10 cellular contexts compared by ENCODE assay signal in the genomic region with DNA sequence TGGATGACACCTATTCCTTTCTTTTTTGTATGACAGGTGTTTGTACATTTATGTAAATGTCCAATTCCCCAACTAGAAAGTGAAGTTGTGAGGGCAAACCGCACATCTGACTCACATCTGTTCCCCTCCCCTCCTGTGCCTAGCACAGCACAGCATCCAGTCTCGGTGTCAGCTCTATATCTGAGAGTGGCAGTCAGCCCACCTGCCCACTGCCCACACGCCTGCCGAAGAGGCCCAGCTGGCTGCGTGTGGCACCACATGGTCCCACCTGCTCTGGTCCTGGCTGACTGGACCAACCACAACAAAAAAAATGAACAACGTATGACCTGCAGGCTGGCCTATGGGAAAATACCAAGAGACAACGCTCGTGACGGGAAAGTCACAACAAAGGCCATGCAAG.
DNase-seq lines count a peak whose midpoint lies in the region; ATAC-seq and TF ChIP-seq lines count a peak whose summit lies in the region.
"Had no signal": no experiment of that assay in that cellular context is flagged by ENCODE, and none has a peak within 500 bp of the region (broad histone marks: within the 10 kb centered on the region; RNA-seq: fewer than 3 reads in every experiment).

No MANE protein-coding gene starts in this region.

- H3K9me3 ChIP-seq in AG04450 (ENCODE audit: control insufficient read depth, insufficient read depth, low read length), result peaks cover 6% of the 10 kb centered on the region; the same call in 1 of the 2 replicates
- H3K9me3 ChIP-seq: thyroid gland had no signal

- H3K27me3 ChIP-seq in AG04450 (ENCODE audit: control insufficient read depth, insufficient read depth, low read length), result no peaks in the 10 kb centered on the region
- H3K27me3 ChIP-seq: thyroid gland had no signal

- in situ Hi-C loops in KBM-7 (cut with MboI; ENCODE audit: low pct_unique_long_range_greater_than_20kb, low sequenced_read_pairs), result no loop called here

- no peak overlapping the region for H3K4me3 ChIP-seq in AG04450 (ENCODE audit: low read depth, low read length)
- H3K4me3 ChIP-seq: thyroid gland had no signal

- H3K27ac Mint-ChIP-seq in chondrocyte (ENCODE audit: unreplicated experiment) (peak overlapping the region; percentile 99), natural killer cell (no peak overlapping the region)

- H3K36me3 Mint-ChIP-seq in chondrocyte (ENCODE audit: low read depth) (no peaks in the 10 kb centered on the region), natural killer cell (no peaks in the 10 kb centered on the region)

- TF ChIP-seq CTCF in AG04450 (IDR thresholded peaks at IDR 0.05; ENCODE audit: low read depth, low read length), result no peak
- TF ChIP-seq CTCF in chondrocyte (IDR thresholded peaks at IDR 0.05), result no peak
- TF ChIP-seq CTCF in natural killer cell (IDR thresholded peaks at IDR 0.05), result no peak

- H3K4me3 Mint-ChIP-seq in chondrocyte (ENCODE audit: unreplicated experiment) (peak overlapping the region; percentile 20), natural killer cell (no peak overlapping the region)
- H3K4me3 Mint-ChIP-seq: naive thymus-derived CD8-positive, alpha-beta T cell had no signal

- intact Hi-C loops in natural killer cell (cut with micrococcal nuclease), result no loop called here

- H3K9me3 Mint-ChIP-seq in chondrocyte (ENCODE audit: low read depth) (peaks cover 2% of the 10 kb centered on the region), natural killer cell (no peaks in the 10 kb centered on the region)
- H3K9me3 Mint-ChIP-seq: naive thymus-derived CD8-positive, alpha-beta T cell had no signal

- POLR2A ChIA-PET in AG04450 (lab: Yijun Ruan, JAX), result no interaction called here

- ATAC-seq in GM18909 (IDR thresholded peaks at IDR 0.05; ENCODE audit: poor library complexity, unreplicated experiment), result peak; percentile 89
- ATAC-seq in HG03025 (IDR thresholded peaks at IDR 0.05; ENCODE audit: low FRiP score, unreplicated experiment), result peak; percentile 80
- ATAC-seq in natural killer cell, result no peak
- ATAC-seq: naive thymus-derived CD8-positive, alpha-beta T cell had no signal

- DNase-seq in AG04450 (ENCODE audit: low read depth, low spot score) (no peak), chondrocyte (ENCODE audit: low spot score) (no peak), natural killer cell (no peak), KBM-7 (no peak), iPS-NIHi11 (ENCODE audit: low spot score) (no peak), mesenteric fat pad (ENCODE audit: low spot score) (no peak)
- DNase-seq: naive thymus-derived CD8-positive, alpha-beta T cell; thyroid gland had no signal

- CTCF ChIA-PET in AG04450 (lab: Charles Lee), result no interaction called here

- H3K27me3 Mint-ChIP-seq in chondrocyte (ENCODE audit: low read depth), result no peaks in the 10 kb centered on the region
- peaks cover 0 to 2% of the 10 kb centered on the region in 2 donors for H3K27me3 Mint-ChIP-seq in natural killer cell (ENCODE audit: low read depth in 2 of 2)
- H3K27me3 Mint-ChIP-seq: naive thymus-derived CD8-positive, alpha-beta T cell had no signal

- H3K4me1 Mint-ChIP-seq in chondrocyte (ENCODE audit: low read depth) (peaks cover 81% of the 10 kb centered on the region), natural killer cell (peaks cover 35 to 41% of the 10 kb centered on the region in 2 donors)

- H3K27ac ChIP-seq in AG04450 (ENCODE audit: low read depth, low read length), result peak overlapping the region; percentile 11

Comparison
In these comparisons a context has a peak if more than half of its experiments do, and no peak if none do; other contexts are left out.
1. ATAC-seq: peak in GM18909 (single experiment) and HG03025 (single experiment); none in natural killer cell (0 of 3).